ENCODE assay signal across 7 cellular contexts in the genomic region with DNA sequence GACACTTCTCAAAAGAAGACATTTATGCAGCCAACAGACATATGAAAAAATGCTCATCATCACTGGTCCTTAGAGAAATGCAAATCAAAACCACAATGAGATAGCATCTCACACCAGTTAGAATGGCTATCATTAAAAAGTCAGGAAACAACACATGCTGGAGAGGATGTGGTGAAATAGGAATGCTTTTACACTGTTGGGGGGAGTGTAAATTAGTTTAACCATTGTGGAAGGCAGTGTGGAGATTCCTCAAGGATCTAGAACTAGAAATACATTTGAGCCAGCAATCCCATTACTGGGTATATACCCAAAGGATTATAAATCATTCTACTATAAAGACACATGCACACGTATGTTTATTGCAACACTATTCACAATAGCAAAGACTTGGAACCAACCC.
DNase-seq lines count a peak whose midpoint lies in the region; ATAC-seq and TF ChIP-seq lines count a peak whose summit lies in the region.
"Not testable (repeated sequence)": the region's sequence is repeated elsewhere in the genome, so short reads cannot be mapped to it uniquely, and the experiment has no call there.

No MANE protein-coding gene starts in this region.

- H3K9me3 Mint-ChIP-seq in CD14-positive monocyte: peaks cover 2 to 13% (median 9%) of the 10 kb centered on the region in 7 donors
- peaks cover 42% of the 10 kb centered on the region for H3K9me3 Mint-ChIP-seq in T-helper 2 cell treated with Interferon-gamma antibody and Interleukin-4, amounts not matched to agents 5 μg/mL and 100 μg/mL, for 36 hours
- not testable (repeated sequence) for H3K9me3 Mint-ChIP-seq in activated naive CD8-positive, alpha-beta T cell (ENCODE audit: low read depth)
- peaks cover 19% of the 10 kb centered on the region for H3K9me3 Mint-ChIP-seq in stimulated activated memory B cell treated with anti-CD40 and anti-IgM and Interleukin-4, amounts not matched to agents 10 μg/mL and 1 μg/mL and 100 μg/mL, for 72 hours

- peak overlapping the region; percentile 52 to 80 (median 73) for H3K27ac Mint-ChIP-seq in CD14-positive monocyte
- not testable (repeated sequence) for H3K27ac Mint-ChIP-seq in T-helper 2 cell treated with Interferon-gamma antibody and Interleukin-4, amounts not matched to agents 5 μg/mL and 100 μg/mL, for 36 hours
- peak overlapping the region; percentile 36 for H3K27ac Mint-ChIP-seq in activated naive CD8-positive, alpha-beta T cell
- peak overlapping the region; percentile 18 for H3K27ac Mint-ChIP-seq in stimulated activated memory B cell treated with anti-CD40 and anti-IgM and Interleukin-4, amounts not matched to agents 10 μg/mL and 1 μg/mL and 100 μg/mL, for 72 hours

- TF ChIP-seq CTCF in CD14-positive monocyte (IDR thresholded peaks at IDR 0.05); fibroblast of villous mesenchyme (IDR thresholded peaks at IDR 0.05; ENCODE audit: insufficient read depth, low read depth, low read length): not testable (repeated sequence)

- intact Hi-C loops in CD14-positive monocyte (cut with micrococcal nuclease): not testable (repeated sequence)

- H3K4me1 Mint-ChIP-seq in CD14-positive monocyte: peaks cover 61% of the 10 kb centered on the region
- peaks cover 22% of the 10 kb centered on the region for H3K4me1 Mint-ChIP-seq in T-helper 2 cell treated with Interferon-gamma antibody and Interleukin-4, amounts not matched to agents 5 μg/mL and 100 μg/mL, for 36 hours (ENCODE audit: low read depth)
- H3K4me1 Mint-ChIP-seq in activated naive CD8-positive, alpha-beta T cell (ENCODE audit: low read depth): peaks cover 17% of the 10 kb centered on the region
- peaks cover 25% of the 10 kb centered on the region for H3K4me1 Mint-ChIP-seq in stimulated activated memory B cell treated with anti-CD40 and anti-IgM and Interleukin-4, amounts not matched to agents 10 μg/mL and 1 μg/mL and 100 μg/mL, for 72 hours

- not testable (repeated sequence) for DNase-seq in CD14-positive monocyte (ENCODE audit: low spot score); T-helper 2 cell treated with Interferon-gamma antibody and Interleukin-4, amounts not matched to agents 5 μg/mL and 100 μg/mL, for 36 hours (ENCODE audit: low spot score)
- peak; percentile 30 for DNase-seq in EL
- peak; percentile 52 for DNase-seq in M059J (ENCODE audit: low read depth)
- peak; percentile 28 for DNase-seq in fibroblast of villous mesenchyme (ENCODE audit: low read depth)

- ATAC-seq in stimulated activated memory B cell treated with anti-CD40 and anti-IgM and Interleukin-4, amounts not matched to agents 10 μg/mL and 1 μg/mL and 100 μg/mL, for 72 hours: not testable (repeated sequence)

- H3K4me3 Mint-ChIP-seq in CD14-positive monocyte: peak overlapping the region in 1 of 2 donors; percentile 11
- H3K4me3 Mint-ChIP-seq in T-helper 2 cell treated with Interferon-gamma antibody and Interleukin-4, amounts not matched to agents 5 μg/mL and 100 μg/mL, for 36 hours: peak overlapping the region; percentile 6
- H3K4me3 Mint-ChIP-seq in activated naive CD8-positive, alpha-beta T cell; stimulated activated memory B cell treated with anti-CD40 and anti-IgM and Interleukin-4, amounts not matched to agents 10 μg/mL and 1 μg/mL and 100 μg/mL, for 72 hours: not testable (repeated sequence)

- not testable (repeated sequence) for H3K4me3 ChIP-seq in fibroblast of villous mesenchyme (ENCODE audit: low read depth, low read length)

- not testable (repeated sequence) for H3K27me3 Mint-ChIP-seq in CD14-positive monocyte (ENCODE audit: low read depth in 3 of 3); activated naive CD8-positive, alpha-beta T cell; stimulated activated memory B cell treated with anti-CD40 and anti-IgM and Interleukin-4, amounts not matched to agents 10 μg/mL and 1 μg/mL and 100 μg/mL, for 72 hours
- H3K27me3 Mint-ChIP-seq in T-helper 2 cell treated with Interferon-gamma antibody and Interleukin-4, amounts not matched to agents 5 μg/mL and 100 μg/mL, for 36 hours (ENCODE audit: low read depth): peaks cover 11% of the 10 kb centered on the region

- peaks cover 8 to 12% of the 10 kb centered on the region in 2 donors for H3K36me3 Mint-ChIP-seq in CD14-positive monocyte
- peaks cover 11% of the 10 kb centered on the region for H3K36me3 Mint-ChIP-seq in T-helper 2 cell treated with Interferon-gamma antibody and Interleukin-4, amounts not matched to agents 5 μg/mL and 100 μg/mL, for 36 hours (ENCODE audit: low read depth)
- H3K36me3 Mint-ChIP-seq in activated naive CD8-positive, alpha-beta T cell: not testable (repeated sequence)
- peaks cover 23% of the 10 kb centered on the region for H3K36me3 Mint-ChIP-seq in stimulated activated memory B cell treated with anti-CD40 and anti-IgM and Interleukin-4, amounts not matched to agents 10 μg/mL and 1 μg/mL and 100 μg/mL, for 72 hours
